In the genomic region with DNA sequence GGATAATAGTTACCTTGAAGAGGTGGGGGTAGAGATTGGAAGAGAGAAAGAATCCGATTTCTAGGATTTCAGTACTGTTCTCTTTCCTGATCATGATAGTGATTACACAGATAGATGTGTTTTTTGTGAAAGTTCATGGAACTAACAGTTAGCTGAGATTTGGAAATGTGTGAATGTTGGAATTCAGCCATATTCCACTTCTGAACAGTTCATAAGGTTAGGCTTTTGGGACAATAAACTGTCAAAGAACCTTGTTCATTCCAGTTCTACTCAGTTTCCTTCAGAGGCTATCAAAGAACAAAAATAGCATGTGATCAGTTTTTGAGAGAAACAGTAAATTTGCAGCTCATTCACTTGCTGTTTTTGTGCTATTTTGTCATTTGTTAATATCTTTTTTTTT, we compare ENCODE assay signal across 22 cellular contexts. TPM values are rescaled to one million over a fixed set of nuclear protein-coding genes. Genes with fewer than 3 reads are reported as not detected.
DNase-seq lines count a peak whose midpoint lies in the region; ATAC-seq and FAIRE-seq lines count a peak whose summit lies in the region.
"Had no signal": no experiment of that assay in that cellular context is flagged by ENCODE, and none has a peak within 500 bp of the region (broad histone marks: within the 10 kb centered on the region; RNA-seq: fewer than 3 reads in every experiment).

No MANE protein-coding gene starts in this region.

- peak; percentile 78 for ATAC-seq in left lobe of liver
- ATAC-seq in HG02678 (IDR thresholded peaks at IDR 0.05; ENCODE audit: unreplicated experiment): no peak

- FAIRE-seq in GM19239 (lab: Jason Lieb, UNC): peak; percentile 4
- FAIRE-seq: A204.1, G401.6, GM12891 had no signal

- DNase-seq in GM19239 (ENCODE audit: insufficient read length, low spot score) (no peak), dermis blood vessel endothelial cell (peak; percentile 14), left lobe of liver (ENCODE audit: low spot score) (no peak), DMS79 treated with DMSO at 0.1 percent for 48 hours (lab: John Stamatoyannopoulos, UW) (no peak), midbrain (lab: John Stamatoyannopoulos, UW) (no peak)
- DNase-seq: 8988T; ACHN; BE2C; C1 segment of cervical spinal cord; CD4-positive, alpha-beta memory T cell; CD4-positive, CD25-positive, alpha-beta regulatory T cell; CD8-positive, alpha-beta memory T cell; COR-L47; DMS 273 treated with DMSO at 0.1 percent for 48 hours; DMS153; DMS53; DMS79; GF-D8 had no signal

RNA-seq across cellular contexts. Expression of a gene that starts 43.6 kb away (rescaled TPM):
- total RNA-seq in dermis blood vessel endothelial cell: 50.7 and 58.9 TPM in 2 replicates
- 30.1 TPM for total RNA-seq in left lobe of liver
